In genomic region chr6:41638801-41639555, GRCh38 we compare ENCODE assay signal across 9 cellular contexts. TPM values are rescaled to one million over a fixed set of nuclear protein-coding genes. Genes with fewer than 3 reads are reported as not detected.
DNase-seq lines count a peak whose midpoint lies in the region; ATAC-seq and TF ChIP-seq lines count a peak whose summit lies in the region.
"Had no signal": no experiment of that assay in that cellular context is flagged by ENCODE, and none has a peak within 500 bp of the region (broad histone marks: within the 10 kb centered on the region; RNA-seq: fewer than 3 reads in every experiment).

No MANE protein-coding gene starts in this region.

- 52% methylated on average over 30 of the region's 43 CpGs for WGBS in suprapubic skin

- H3K4me1 ChIP-seq in RWPE2 (ENCODE audit: insufficient read depth, poor library complexity, severe bottlenecking): peaks cover 35% of the 10 kb centered on the region
- H3K4me1 ChIP-seq in suprapubic skin: peaks cover 39% of the 10 kb centered on the region

- TF ChIP-seq EP300 in suprapubic skin (IDR thresholded peaks at IDR 0.05): no peak

- peaks cover 3% of the 10 kb centered on the region for H3K36me3 Mint-ChIP-seq in effector memory CD8-positive, alpha-beta T cell (ENCODE audit: insufficient read depth)

- peak overlapping the region; percentile 93 for H3K27ac ChIP-seq in RWPE2 (ENCODE audit: poor library complexity, severe bottlenecking)
- H3K27ac ChIP-seq in suprapubic skin: peak overlapping the region; percentile 50

- peaks cover 18% of the 10 kb centered on the region for H3K36me3 ChIP-seq in RWPE2 (ENCODE audit: low read depth)
- H3K36me3 ChIP-seq in suprapubic skin: no peaks in the 10 kb centered on the region

- ATAC-seq in RWPE2 (ENCODE audit: low read depth): no peak
- ATAC-seq in effector memory CD8-positive, alpha-beta T cell (replicated peaks): no peak
- ATAC-seq in esophagus mucosa: no peak
- no peak for ATAC-seq in GM19455 (IDR thresholded peaks at IDR 0.05; ENCODE audit: unreplicated experiment)
- ATAC-seq: activated CD8-positive, alpha-beta T cell treated with anti-CD3 and anti-CD28 coated beads, Interleukin-2, amount 10 ng/mL, durations not matched to agents 7 days and 5 days had no signal

- no peak for TF ChIP-seq POLR2A in suprapubic skin (IDR thresholded peaks at IDR 0.05)

- H3K9me3 Mint-ChIP-seq in effector memory CD8-positive, alpha-beta T cell: no peaks in the 10 kb centered on the region

- peak overlapping the region in 1 of 2 donors; percentile 15 for H3K27ac Mint-ChIP-seq in effector memory CD8-positive, alpha-beta T cell
- H3K27ac Mint-ChIP-seq: activated CD8-positive, alpha-beta T cell treated with anti-CD3 and anti-CD28 coated beads, Interleukin-2, amount 10 ng/mL, durations not matched to agents 7 days and 5 days had no signal

- H3K27me3 Mint-ChIP-seq in effector memory CD8-positive, alpha-beta T cell: peaks cover 64 to 94% of the 10 kb centered on the region in 2 donors

- peaks cover 0 to 14% of the 10 kb centered on the region in 2 donors for H3K4me1 Mint-ChIP-seq in effector memory CD8-positive, alpha-beta T cell (ENCODE audit: low read depth in 2 of 2)

- TF ChIP-seq CTCF in RWPE2 (IDR thresholded peaks at IDR 0.05; ENCODE audit: poor library complexity, severe bottlenecking): no peak
- TF ChIP-seq CTCF in suprapubic skin (IDR thresholded peaks at IDR 0.05): no peak

- H3K9me3 ChIP-seq in RWPE2 (ENCODE audit: severe bottlenecking) (no peaks in the 10 kb centered on the region), suprapubic skin (no peaks in the 10 kb centered on the region)

- DNase-seq in RWPE2 (ENCODE audit: low spot score) (no peak), lung microvascular endothelial cell (ENCODE audit: low read depth in 2 of 2) (peak; percentile 24 to 40), suprapubic skin (ENCODE audit: low spot score in 2 of 2) (no peak), activated gamma-delta T cell (lab: John Stamatoyannopoulos, UW) (no peak), RPMI8226 (no peak)
- DNase-seq in effector memory CD8-positive, alpha-beta T cell: no peak
- DNase-seq: activated CD8-positive, alpha-beta T cell treated with anti-CD3 and anti-CD28 coated beads, Interleukin-2, amount 10 ng/mL, durations not matched to agents 7 days and 5 days had no signal

- H3K4me3 ChIP-seq in RWPE2 (ENCODE audit: severe bottlenecking): peak overlapping the region; percentile 84
- peak overlapping the region; percentile 60 for H3K4me3 ChIP-seq in suprapubic skin

- peak overlapping the region; percentile 20 to 47 for H3K4me3 Mint-ChIP-seq in effector memory CD8-positive, alpha-beta T cell
- H3K4me3 Mint-ChIP-seq: activated CD8-positive, alpha-beta T cell treated with anti-CD3 and anti-CD28 coated beads, Interleukin-2, amount 10 ng/mL, durations not matched to agents 7 days and 5 days had no signal

- no peaks in the 10 kb centered on the region for H3K27me3 ChIP-seq in RWPE2 (ENCODE audit: insufficient read depth, poor library complexity, severe bottlenecking)
- H3K27me3 ChIP-seq in suprapubic skin: peaks cover 26% of the 10 kb centered on the region

RNA-seq across cellular contexts. Expression of gene MDFI, which starts 0.7 kb away (rescaled TPM):
- total RNA-seq in lung microvascular endothelial cell (44.0 and 49.5 TPM in 2 replicates), suprapubic skin (10 to 100 TPM; 21.7 to 51.8 (median 31.4) TPM), esophagus mucosa (47.1 TPM)
- total RNA-seq: activated CD8-positive, alpha-beta T cell treated with anti-CD3 and anti-CD28 coated beads, Interleukin-2, amount 10 ng/mL, durations not matched to agents 7 days and 5 days had no signal

Comparison
In these comparisons a context has a peak if more than half of its experiments do, and no peak if none do; other contexts are left out.
1. DNase-seq: peak in lung microvascular endothelial cell (2 of 2); none in RWPE2 (single experiment), effector memory CD8-positive, alpha-beta T cell (0 of 3), suprapubic skin (0 of 2), activated gamma-delta T cell (single experiment) and RPMI8226 (single experiment).